24 cellular contexts compared by ENCODE assay signal in genomic region chr6:116118608-116119007, GRCh38. TPM values are rescaled to one million over a fixed set of nuclear protein-coding genes. Genes with fewer than 3 reads are reported as not detected.
A peak's percentile ranks its signal among the peaks of the same experiment; 100 is the strongest.
DNase-seq lines count a peak whose midpoint lies in the region; ATAC-seq, FAIRE-seq and TF ChIP-seq lines count a peak whose summit lies in the region.
"Had no signal": no experiment of that assay in that cellular context is flagged by ENCODE, and none has a peak within 500 bp of the region (broad histone marks: within the 10 kb centered on the region; RNA-seq: fewer than 3 reads in every experiment).

No MANE protein-coding gene starts in this region.

- no peaks in the 10 kb centered on the region for H3K27me3 ChIP-seq in foreskin keratinocyte
- H3K27me3 ChIP-seq: gastrocnemius medialis had no signal

- no peak for TF ChIP-seq CTCF in foreskin keratinocyte (conservative IDR thresholded peaks at IDR 0.05)

- ATAC-seq in foreskin keratinocyte (peak; percentile 61), GM21723 (IDR thresholded peaks at IDR 0.05; ENCODE audit: unreplicated experiment) (no peak), GM19023 (IDR thresholded peaks at IDR 0.05; ENCODE audit: unreplicated experiment) (no peak)
- ATAC-seq: activated CD8-positive, alpha-beta memory T cell treated with anti-CD3 and anti-CD28 coated beads, Interleukin-2, amount 10 ng/mL, durations not matched to agents 7 days and 5 days; CD8-positive, alpha-beta T cell; gastrocnemius medialis; stimulated activated naive B cell treated with anti-CD40 and anti-IgM and Interleukin-4, amounts not matched to agents 10 μg/mL and 1 μg/mL and 100 μg/mL, for 72 hours had no signal

- no peaks in the 10 kb centered on the region for H3K4me1 ChIP-seq in foreskin keratinocyte
- H3K4me1 ChIP-seq: gastrocnemius medialis had no signal

- no peak overlapping the region for H3K27ac ChIP-seq in foreskin keratinocyte
- H3K27ac ChIP-seq: gastrocnemius medialis had no signal

- DNase-seq in A172 (ENCODE audit: low spot score), result peak; percentile 36
- DNase-seq in EH (ENCODE audit: low read depth), result peak; percentile 40
- DNase-seq in RCC 7860 (ENCODE audit: low spot score), result peak; percentile 5
- no peak for DNase-seq in foreskin keratinocyte
- DNase-seq in hepatic stellate cell (ENCODE audit: low spot score), result no peak
- no peak for DNase-seq in globus pallidus (ENCODE audit: low spot score)
- DNase-seq: activated CD8-positive, alpha-beta memory T cell treated with anti-CD3 and anti-CD28 coated beads, Interleukin-2, amount 10 ng/mL, durations not matched to agents 7 days and 5 days; activated effector memory CD4-positive, alpha-beta T cell treated with anti-CD3 and anti-CD28 coated beads, Interleukin-2, amount 50 U/mL, for 16 hours; amniotic stem cell; CD8-positive, alpha-beta T cell; DMS79 treated with DMSO at 0.1 percent for 48 hours; gastrocnemius medialis; MV-4-11; NCI-H1694 treated with DMSO at 0.1 percent for 48 hours; NCI-H69; nephron progenitor cell; posterior cingulate gyrus; SHP77; stimulated activated naive B cell treated with anti-CD40 and anti-IgM and Interleukin-4, amounts not matched to agents 10 μg/mL and 1 μg/mL and 100 μg/mL, for 72 hours had no signal

- no peak for FAIRE-seq in RCC 7860 (lab: Jason Lieb, UNC)

RNA-seq across cellular contexts. Expression of gene COL10A1, which starts 7.3 kb away (rescaled TPM):
- not detected in 2 replicates for total RNA-seq in A172 (2014; rRNA removed; shearing (Covaris generic))
- total RNA-seq in foreskin keratinocyte, result not detected in 2 replicates
- not detected in 2 replicates for polyA plus RNA-seq in foreskin keratinocyte
- total RNA-seq: activated CD8-positive, alpha-beta memory T cell treated with anti-CD3 and anti-CD28 coated beads, Interleukin-2, amount 10 ng/mL, durations not matched to agents 7 days and 5 days; CD8-positive, alpha-beta T cell; epithelial cell of proximal tubule; gastrocnemius medialis; mesothelial cell of epicardium; OCI-LY7 had no signal

RNA-seq across cellular contexts. Expression of gene NT5DC1, which starts 18.0 kb away (rescaled TPM):
- total RNA-seq in A172 (2014; rRNA removed; shearing (Covaris generic)), result 5.2 and 10.3 TPM in 2 replicates
- 21.0 and 26.4 TPM in 2 replicates for total RNA-seq in foreskin keratinocyte
- 16.4 and 19.2 TPM in 2 replicates for polyA plus RNA-seq in foreskin keratinocyte

RNA-seq across cellular contexts. Expression of gene FRK, which starts 57.9 kb away (rescaled TPM):
- 0.02 and 0.05 TPM in 2 replicates for total RNA-seq in A172 (2014; rRNA removed; shearing (Covaris generic))
- total RNA-seq in foreskin keratinocyte, result 2.5 and 3.4 TPM in 2 replicates
- polyA plus RNA-seq in foreskin keratinocyte, result 0.41 and 0.45 TPM in 2 replicates

Comparison
In these comparisons a context has a peak if more than half of its experiments do, and no peak if none do; other contexts are left out.
1. DNase-seq: peak in A172 (single experiment), EH (single experiment) and RCC 7860 (single experiment); none in foreskin keratinocyte (0 of 2), hepatic stellate cell (single experiment) and globus pallidus (single experiment).